In the genomic region with DNA sequence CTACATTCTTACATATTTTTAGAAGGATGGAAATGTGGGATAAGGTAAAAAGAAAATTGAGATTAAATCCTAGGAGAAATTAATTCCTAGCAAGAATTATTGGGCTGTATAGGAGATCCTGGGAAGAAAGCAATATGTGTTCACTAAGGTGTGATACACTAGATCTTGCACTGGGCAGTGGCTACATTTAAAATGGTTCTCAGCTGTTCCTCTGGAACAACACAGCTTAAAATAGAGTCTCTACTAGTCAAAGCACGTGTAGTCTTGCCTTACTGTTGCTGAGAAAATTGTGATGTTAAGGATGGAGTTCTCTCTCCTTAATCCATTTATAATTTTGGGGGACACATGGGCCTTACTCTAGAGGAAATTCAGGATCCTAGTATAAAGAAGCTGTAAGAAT, we compare ENCODE assay signal across 28 cellular contexts.
"Had no signal": no experiment of that assay in that cellular context is flagged by ENCODE, and none has a peak within 500 bp of the region (broad histone marks: within the 10 kb centered on the region; RNA-seq: fewer than 3 reads in every experiment).

No MANE protein-coding gene starts in this region.

- H3K9me3 ChIP-seq: adrenal gland, body of pancreas, esophagus muscularis mucosa, gastroesophageal sphincter had no signal

- H3K36me3 ChIP-seq: adrenal gland had no signal

- H3K4me3 ChIP-seq: adrenal gland, body of pancreas, esophagus muscularis mucosa, gastroesophageal sphincter had no signal

- H3K4me1 ChIP-seq: adrenal gland, body of pancreas, foreskin keratinocyte had no signal

- H3K27ac ChIP-seq: adrenal gland, body of pancreas, esophagus muscularis mucosa, foreskin keratinocyte, gastroesophageal sphincter had no signal

- ATAC-seq: activated CD4-positive, alpha-beta T cell treated with anti-CD3 and anti-CD28 coated beads for 36 hours; activated CD8-positive, alpha-beta memory T cell treated with anti-CD3 and anti-CD28 coated beads, Interleukin-2, amount 10 ng/mL, durations not matched to agents 7 days and 5 days; activated CD8-positive, alpha-beta T cell treated with anti-CD3 and anti-CD28 coated beads, Interleukin-2, amount 10 ng/mL, durations not matched to agents 7 days and 5 days; activated naive CD8-positive, alpha-beta T cell treated with anti-CD3 and anti-CD28 coated beads, Interleukin-2, amount 50 U/mL, for 24 hours; body of pancreas; effector memory CD8-positive, alpha-beta T cell; foreskin keratinocyte; gastroesophageal sphincter had no signal

- H3K27me3 ChIP-seq: adrenal gland, body of pancreas, esophagus muscularis mucosa, foreskin keratinocyte, gastroesophageal sphincter had no signal

- DNase-seq: activated CD4-positive, alpha-beta memory T cell treated with anti-CD3 and anti-CD28 coated beads for 36 hours; activated CD4-positive, alpha-beta T cell treated with anti-CD3 and anti-CD28 coated beads for 36 hours; activated CD4-positive, alpha-beta T cell treated with anti-CD3 and anti-CD28 coated beads, Interleukin-2, amount 10 ng/mL, durations not matched to agents 24 days and 14 days; activated CD4-positive, CD25-positive, alpha-beta regulatory T cell; activated CD4-positive, CD25-positive, alpha-beta regulatory T cell treated with anti-CD3 and anti-CD28 coated beads, Interleukin-2, amount 50 U/mL, for 72 hours; activated CD8-positive, alpha-beta memory T cell treated with anti-CD3 and anti-CD28 coated beads, Interleukin-2, amount 10 ng/mL, durations not matched to agents 7 days and 5 days; activated CD8-positive, alpha-beta memory T cell treated with anti-CD3 and anti-CD28 coated beads, Interleukin-2, amount 50 U/mL, for 4 hours; activated CD8-positive, alpha-beta T cell treated with anti-CD3 and anti-CD28 coated beads, Interleukin-2, amount 10 ng/mL, durations not matched to agents 7 days and 5 days; activated effector memory CD4-positive, alpha-beta T cell treated with anti-CD3 and anti-CD28 coated beads, Interleukin-2, amount 50 U/mL, for 16 hours; activated naive CD4-positive, alpha-beta T cell treated with anti-CD3 and anti-CD28 coated beads for 36 hours; activated naive CD8-positive, alpha-beta T cell treated with anti-CD3 and anti-CD28 coated beads for 36 hours; activated naive CD8-positive, alpha-beta T cell treated with anti-CD3 and anti-CD28 coated beads, Interleukin-2, amount 50 U/mL, for 24 hours; activated T-cell treated with anti-CD3 and anti-CD28 coated beads, Interleukin-2, amount 50 U/mL, for 1 hour; activated T-cell treated with anti-CD3 and anti-CD28 coated beads, Interleukin-2, amount 50 U/mL, for 48 hours; adrenal gland; amygdala; aorta; body of pancreas; caudate nucleus; cortex of kidney; dermis blood vessel endothelial cell; effector CD4-positive, alpha-beta T cell; effector memory CD8-positive, alpha-beta T cell; erythroblast; foreskin keratinocyte; T-helper 2 cell had no signal
